20 cellular contexts compared by ENCODE assay signal in the genomic region with DNA sequence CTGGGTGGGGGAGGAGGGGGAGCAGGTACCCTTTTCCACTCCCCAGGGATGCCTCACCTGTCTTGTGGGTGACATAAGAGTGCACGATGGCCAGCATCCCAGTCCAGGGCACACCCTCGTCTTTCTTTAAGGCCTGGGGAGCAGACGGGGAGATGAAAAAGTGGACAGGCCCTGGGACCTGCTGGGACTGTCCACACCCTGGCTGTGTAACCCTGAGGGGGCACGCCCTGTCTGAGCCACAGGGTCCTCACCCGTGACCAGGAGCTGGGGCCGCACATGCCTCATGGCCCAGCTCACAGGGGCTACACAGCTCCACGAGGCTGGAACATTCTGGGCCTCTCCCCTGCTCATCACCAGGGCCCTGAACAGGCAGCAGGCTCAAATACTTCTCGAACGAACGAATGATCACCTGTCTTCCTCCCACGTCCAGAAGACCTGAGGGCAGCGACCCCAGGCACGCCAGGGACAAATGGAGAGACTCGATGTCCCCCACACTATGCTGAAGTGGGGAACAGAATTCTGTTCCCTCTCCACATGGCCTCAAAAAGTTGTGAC.
"Had no signal": no experiment of that assay in that cellular context is flagged by ENCODE, and none has a peak within 500 bp of the region (broad histone marks: within the 10 kb centered on the region; RNA-seq: fewer than 3 reads in every experiment).

No MANE protein-coding gene starts in this region.

- DNase-seq: activated CD4-positive, alpha-beta T cell treated with anti-CD3 and anti-CD28 coated beads for 48 hours; activated CD4-positive, alpha-beta T cell treated with anti-CD3 and anti-CD28 coated beads, Interleukin-2, amount 50 U/mL, for 4 hours; activated CD8-positive, alpha-beta T cell treated with anti-CD3 and anti-CD28 coated beads, Interleukin-2, amount 10 ng/mL, durations not matched to agents 7 days and 5 days; activated gamma-delta T cell treated with Interleukin-2 at 50 U/mL for 16 hours; activated naive CD4-positive, alpha-beta T cell treated with anti-CD3 and anti-CD28 coated beads, Interleukin-2, amount 10 ng/mL, durations not matched to agents 7 days and 5 days; activated naive CD8-positive, alpha-beta T cell treated with anti-CD3 and anti-CD28 coated beads for 36 hours; activated T-cell treated with anti-CD3 and anti-CD28 coated beads, Interleukin-2, amount 50 U/mL, for 4 hours; MM.1S; NCI-H1105; NCI-H1436; NCI-H1694 treated with DMSO at 0.1 percent for 48 hours; NCI-H2029 treated with DMSO at 0.1 percent for 48 hours; NCI-H345; NCI-H526 treated with DMSO at 0.1 percent for 48 hours; NCI-H82; SIG-M5; T-cell; T-helper 2 cell; T1000; WERI-Rb-1 had no signal

- ATAC-seq: activated CD8-positive, alpha-beta T cell treated with anti-CD3 and anti-CD28 coated beads, Interleukin-2, amount 10 ng/mL, durations not matched to agents 7 days and 5 days; activated T-cell treated with anti-CD3 and anti-CD28 coated beads, Interleukin-2, amount 50 U/mL, for 4 hours; T-cell had no signal

- H3K27ac Mint-ChIP-seq: activated CD8-positive, alpha-beta T cell treated with anti-CD3 and anti-CD28 coated beads, Interleukin-2, amount 10 ng/mL, durations not matched to agents 7 days and 5 days; activated naive CD4-positive, alpha-beta T cell treated with anti-CD3 and anti-CD28 coated beads, Interleukin-2, amount 10 ng/mL, durations not matched to agents 7 days and 5 days; activated naive CD8-positive, alpha-beta T cell treated with anti-CD3 and anti-CD28 coated beads for 36 hours; T-cell had no signal

- H3K36me3 Mint-ChIP-seq: activated naive CD4-positive, alpha-beta T cell treated with anti-CD3 and anti-CD28 coated beads, Interleukin-2, amount 10 ng/mL, durations not matched to agents 7 days and 5 days; activated naive CD8-positive, alpha-beta T cell treated with anti-CD3 and anti-CD28 coated beads for 36 hours; T-cell had no signal

- H3K4me3 Mint-ChIP-seq: activated CD8-positive, alpha-beta T cell treated with anti-CD3 and anti-CD28 coated beads, Interleukin-2, amount 10 ng/mL, durations not matched to agents 7 days and 5 days; activated naive CD4-positive, alpha-beta T cell treated with anti-CD3 and anti-CD28 coated beads, Interleukin-2, amount 10 ng/mL, durations not matched to agents 7 days and 5 days; activated naive CD8-positive, alpha-beta T cell treated with anti-CD3 and anti-CD28 coated beads for 36 hours; activated T-cell treated with anti-CD3 and anti-CD28 coated beads, Interleukin-2, amount 50 U/mL, for 4 hours; T-cell had no signal

- H3K9me3 Mint-ChIP-seq: activated naive CD4-positive, alpha-beta T cell treated with anti-CD3 and anti-CD28 coated beads, Interleukin-2, amount 10 ng/mL, durations not matched to agents 7 days and 5 days; activated naive CD8-positive, alpha-beta T cell treated with anti-CD3 and anti-CD28 coated beads for 36 hours; activated T-cell treated with anti-CD3 and anti-CD28 coated beads, Interleukin-2, amount 50 U/mL, for 4 hours; T-cell had no signal

- H3K4me1 Mint-ChIP-seq: activated naive CD4-positive, alpha-beta T cell treated with anti-CD3 and anti-CD28 coated beads, Interleukin-2, amount 10 ng/mL, durations not matched to agents 7 days and 5 days; activated naive CD8-positive, alpha-beta T cell treated with anti-CD3 and anti-CD28 coated beads for 36 hours; T-cell had no signal

- H3K27ac ChIP-seq: WERI-Rb-1 had no signal

- H3K27me3 Mint-ChIP-seq: activated naive CD4-positive, alpha-beta T cell treated with anti-CD3 and anti-CD28 coated beads, Interleukin-2, amount 10 ng/mL, durations not matched to agents 7 days and 5 days; activated naive CD8-positive, alpha-beta T cell treated with anti-CD3 and anti-CD28 coated beads for 36 hours had no signal
